ENCODE assay signal across 8 cellular contexts in the genomic region with DNA sequence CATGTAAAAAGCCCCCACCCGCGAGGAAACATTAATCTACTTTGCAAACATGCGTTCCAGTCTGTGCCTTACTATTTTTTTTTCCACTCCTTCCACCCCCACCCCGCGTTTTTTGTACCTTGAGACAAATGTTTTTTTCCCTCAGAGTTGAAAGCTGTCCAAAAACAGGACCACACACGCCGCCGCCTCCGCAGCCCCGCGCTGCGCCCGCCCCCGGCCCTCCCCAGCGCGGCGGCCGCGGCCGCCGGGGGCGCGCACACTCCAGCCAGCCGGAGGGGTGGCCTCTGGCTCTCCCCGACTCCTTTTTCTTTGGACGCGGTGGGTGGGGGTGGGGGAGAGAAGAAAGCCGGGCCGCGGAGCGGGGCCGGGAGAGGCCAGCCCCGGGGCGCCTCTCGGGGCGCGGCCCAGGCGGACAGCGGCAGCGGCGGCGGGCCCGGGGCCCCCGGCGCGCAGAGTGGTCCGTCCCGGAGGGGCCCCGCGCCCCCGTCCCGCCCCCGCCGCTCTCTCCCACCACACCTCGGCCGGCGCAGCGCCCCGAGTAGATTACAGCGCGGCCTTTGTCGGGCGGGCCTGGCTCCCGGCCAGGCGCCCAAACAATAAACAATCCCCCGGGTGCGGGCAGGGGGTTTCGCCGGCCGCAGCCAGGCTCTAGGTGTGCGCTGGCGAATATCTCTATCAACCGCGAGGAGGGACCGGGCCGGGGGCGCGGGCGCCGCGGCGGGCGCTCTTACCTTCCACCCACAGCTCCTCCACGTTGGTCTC. TPM values are rescaled to one million over a fixed set of nuclear protein-coding genes. Genes with fewer than 3 reads are reported as not detected.
A peak's percentile ranks its signal among the peaks of the same experiment; 100 is the strongest.
DNase-seq lines count a peak whose midpoint lies in the region; TF ChIP-seq lines count a peak whose summit lies in the region.

No MANE protein-coding gene starts in this region.

- CTCF ChIA-PET in SK-N-SH (lab: Yijun Ruan, JAX), result interaction anchor here (0.6 to 1.8 kb wide), 5 partner anchors 9 to 1581 kb away, joined by 3 to 7 read pairs (median 3); no protein-coding TSS in a partner anchor

- H3K36me3 Mint-ChIP-seq in chondrocyte (ENCODE audit: low read depth), result no peaks in the 10 kb centered on the region

- TF ChIP-seq EP300 in SK-N-SH (IDR thresholded peaks at IDR 0.05; ENCODE audit: borderline replicate concordance in 1 of 2, low read depth in 1 of 2, low read length in 1 of 2), result no peak

- peak overlapping the region; percentile 95 for H3K4me3 Mint-ChIP-seq in chondrocyte (ENCODE audit: unreplicated experiment)

- peak overlapping the region; percentile 87 to 91 for H3K4me3 ChIP-seq in SK-N-SH (ENCODE audit: low read depth in 2 of 2, low read length in 1 of 2)

- H3K79me2 ChIP-seq in SK-N-SH (ENCODE audit: insufficient read depth), result peaks cover 13% of the 10 kb centered on the region; the same call in 1 of the 2 replicates

- H3K9me3 ChIP-seq in SK-N-SH, result no peaks in the 10 kb centered on the region

- no peaks in the 10 kb centered on the region for H3K36me3 ChIP-seq in SK-N-SH (replicated peaks in 1 of 2; ENCODE audit: control insufficient read depth in 1 of 2, insufficient read depth in 2 of 2, low read length in 1 of 2)

- H3K4me1 Mint-ChIP-seq in chondrocyte (ENCODE audit: low read depth), result peaks cover 26% of the 10 kb centered on the region

- TF ChIP-seq RAD21 in SK-N-SH (IDR thresholded peaks at IDR 0.05; ENCODE audit: low read length), result no peak

- H2AFZ ChIP-seq in SK-N-SH (ENCODE audit: low read depth), result peak overlapping the region; percentile 94

- WGBS in SK-N-SH (ENCODE audit: low lambda C conversion rate), result under 1% methylated on average over 42 of the region's 84 CpGs

- peak overlapping the region; percentile 64 to 81; a peak in 3 of 4 replicates for H3K27ac ChIP-seq in SK-N-SH (ENCODE audit: low read depth in 2 of 2, low read length in 1 of 2)

- H3K9me3 Mint-ChIP-seq in chondrocyte (ENCODE audit: low read depth), result no peaks in the 10 kb centered on the region

- H3K27me3 ChIP-seq in SK-N-SH (ENCODE audit: insufficient read depth), result no peaks in the 10 kb centered on the region

- DNase-seq in activated effector memory CD4-positive, alpha-beta T cell treated with anti-CD3 and anti-CD28 coated beads, Interleukin-2, amount 50 U/mL, for 16 hours, result peak; percentile 74
- DNase-seq in activated effector memory CD4-positive, alpha-beta T cell treated with Interleukin-2 at 50 U/mL for 16 hours, result no peak
- DNase-seq in HT-29 (ENCODE audit: low spot score), result peak; percentile 48
- DNase-seq in SK-N-SH, result peak; percentile 86
- DNase-seq in chondrocyte (ENCODE audit: low spot score), result no peak
- DNase-seq in left kidney (ENCODE audit: low read depth, low spot score), result peak; percentile 91
- DNase-seq in stimulated activated CD8-positive, alpha-beta memory T cell treated with anti-CD3 and anti-CD28 coated beads, Interleukin-4, amount 100 ng/mL, for 48 hours, result peak; percentile 55
- DNase-seq in OCI-M2 (lab: John Stamatoyannopoulos, UW; ENCODE audit: unreplicated experiment), result no peak

- H3K4me1 ChIP-seq in SK-N-SH (ENCODE audit: control insufficient read depth in 1 of 2, insufficient read depth in 2 of 2, low read depth in 1 of 2, low read length in 1 of 2), result peaks cover 0 to 18% of the 10 kb centered on the region in 2 experiments; a peak in 2 of 4 replicates

- TF ChIP-seq CTCF in SK-N-SH (IDR thresholded peaks at IDR 0.05), result no peak
- TF ChIP-seq CTCF in chondrocyte (IDR thresholded peaks at IDR 0.05), result no peak

- H3K9me2 ChIP-seq in SK-N-SH, result no peaks in the 10 kb centered on the region

- peaks cover 25% of the 10 kb centered on the region for H3F3A ChIP-seq in SK-N-SH (replicated peaks; ENCODE audit: insufficient read depth)

- H4K20me1 ChIP-seq in SK-N-SH (ENCODE audit: insufficient read depth), result no peaks in the 10 kb centered on the region

- peak overlapping the region; percentile 96 for H3K4me2 ChIP-seq in SK-N-SH

- peak overlapping the region; percentile 74 for H3K27ac Mint-ChIP-seq in chondrocyte (ENCODE audit: unreplicated experiment)

- H3K9ac ChIP-seq in SK-N-SH, result peak overlapping the region; percentile 80

- POLR2A ChIA-PET in SK-N-SH (lab: Yijun Ruan, JAX), result interaction anchor here (0.7 to 2.7 kb wide), 4 partner anchors 12 to 645 kb away, joined by 3 to 13 read pairs (median 7); no protein-coding TSS in a partner anchor

- no peaks in the 10 kb centered on the region for H3K27me3 Mint-ChIP-seq in chondrocyte (ENCODE audit: low read depth)

TF ChIP-seq in SK-N-SH, 30 proteins besides CTCF, POLR2A, EP300 and RAD21:
- TF ChIP-seq POLR2AphosphoS5 (IDR thresholded peaks at IDR 0.05; ENCODE audit: low read depth, low read length) (peak; percentile 29; the same call in 1 of the 2 replicates), NFIC (IDR thresholded peaks at IDR 0.05; ENCODE audit: borderline replicate concordance) (peak; percentile 59), RXRA (IDR thresholded peaks at IDR 0.05; ENCODE audit: borderline replicate concordance, low read depth) (no peak), YY1 (IDR thresholded peaks at IDR 0.05; ENCODE audit: low read depth) (0 out of 2 replicates have a peak, but pooled peaks have one; percentile 35), MXI1 (IDR thresholded peaks at IDR 0.05; ENCODE audit: low read depth, low read length) (peak; percentile 5; the same call in 1 of the 2 replicates), RFX5 (IDR thresholded peaks at IDR 0.05; ENCODE audit: low read length) (no peak), TEAD4 (IDR thresholded peaks at IDR 0.05; ENCODE audit: borderline replicate concordance, insufficient read depth) (0 out of 2 replicates have a peak, but pooled peaks have one; percentile 13)

RNA-seq across cellular contexts. Expression of gene PTCH1, which starts 10.9 kb away (rescaled TPM):
- total RNA-seq in HT-29 (2014; rRNA removed; shearing (Covaris generic)), result 5.9 and 6.6 TPM in 2 replicates
- 1.7 and 3.3 TPM in 2 replicates for polyA plus RNA-seq in SK-N-SH (2012; rRNA removed)
- 2.2 and 2.4 TPM in 2 replicates for polyA plus RNA-seq in SK-N-SH (2012; cell fraction: cytosol; rRNA removed)
- 6.2 and 7.2 TPM in 2 replicates for polyA plus RNA-seq in SK-N-SH (2012; cell fraction: nucleus; rRNA removed)
- 5.7 to 10.4 TPM (median 6.4 TPM) in 3 replicates for total RNA-seq in chondrocyte

Comparison
In these comparisons a context has a peak if more than half of its experiments do, and no peak if none do; other contexts are left out.
1. DNase-seq: peak in activated effector memory CD4-positive, alpha-beta T cell treated with anti-CD3 and anti-CD28 coated beads, Interleukin-2, amount 50 U/mL, for 16 hours (single experiment), HT-29 (single experiment), SK-N-SH (single experiment), left kidney (single experiment) and stimulated activated CD8-positive, alpha-beta memory T cell treated with anti-CD3 and anti-CD28 coated beads, Interleukin-4, amount 100 ng/mL, for 48 hours (single experiment); none in activated effector memory CD4-positive, alpha-beta T cell treated with Interleukin-2 at 50 U/mL for 16 hours (single experiment), chondrocyte (single experiment) and OCI-M2 (single experiment).